In the genomic region with DNA sequence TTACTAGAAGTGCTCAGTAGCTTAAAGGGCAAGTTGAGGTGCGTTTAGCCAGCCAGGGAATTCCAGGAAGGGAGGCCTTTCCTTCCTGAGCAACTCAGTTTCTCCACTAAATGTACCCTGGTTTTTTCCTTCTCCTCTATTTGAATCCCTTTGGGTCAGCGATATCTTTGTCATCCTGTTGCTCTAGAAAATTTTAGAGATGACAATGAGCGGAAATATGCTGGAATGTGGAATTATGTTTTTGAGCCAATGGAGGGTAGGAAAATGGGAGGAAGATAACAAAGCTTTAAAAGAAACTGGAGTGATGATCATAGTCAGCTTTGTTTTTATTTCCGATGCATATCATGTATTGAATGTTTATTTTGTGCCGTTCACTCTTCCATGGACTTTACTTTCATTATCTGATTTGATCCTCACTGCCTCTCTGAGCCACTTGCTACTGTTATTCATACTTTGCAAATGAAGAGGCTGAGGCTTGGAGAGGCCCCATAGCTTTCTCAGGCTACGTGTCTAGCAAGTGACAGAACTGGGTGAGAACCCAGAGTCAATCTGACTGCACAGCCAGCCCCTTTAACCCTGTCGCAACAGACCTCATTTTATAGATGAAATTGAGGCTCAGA, we compare ENCODE assay signal across 1 cellular context.
TF ChIP-seq lines count a peak whose summit lies in the region.

No MANE protein-coding gene starts in this region.

TF ChIP-seq in HepG2, 621 proteins besides CTCF, POLR2A, EP300 and RAD21:
- TF ChIP-seq ZNF235 (CRISPR knock-in tag; IDR thresholded peaks at IDR 0.05; ENCODE audit: borderline replicate concordance) (no peak), SP2 (CRISPR knock-in tag; IDR thresholded peaks at IDR 0.05) (no peak), ZNF615 (CRISPR knock-in tag; IDR thresholded peaks at IDR 0.05; ENCODE audit: borderline replicate concordance) (no peak), ARNTL (CRISPR knock-in tag; IDR thresholded peaks at IDR 0.05) (no peak), NR2F2 (IDR thresholded peaks at IDR 0.05; ENCODE audit: borderline replicate concordance, low read depth) (no peak), ZNF841 (CRISPR knock-in tag; IDR thresholded peaks at IDR 0.05; ENCODE audit: borderline replicate concordance) (no peak), PCBP2 (optimal IDR thresholded peaks at IDR 0.05; ENCODE audit: low read depth, low read length, poor library complexity, severe bottlenecking) (no peak), ZNF577 (CRISPR knock-in tag; IDR thresholded peaks at IDR 0.05; ENCODE audit: borderline replicate concordance, low read depth) (no peak), ZC3H13 (CRISPR knock-in tag; IDR thresholded peaks at IDR 0.05) (no peak), ZMYM4 (CRISPR knock-in tag; IDR thresholded peaks at IDR 0.05) (no peak)
- TF ChIP-seq, protein P1, sequence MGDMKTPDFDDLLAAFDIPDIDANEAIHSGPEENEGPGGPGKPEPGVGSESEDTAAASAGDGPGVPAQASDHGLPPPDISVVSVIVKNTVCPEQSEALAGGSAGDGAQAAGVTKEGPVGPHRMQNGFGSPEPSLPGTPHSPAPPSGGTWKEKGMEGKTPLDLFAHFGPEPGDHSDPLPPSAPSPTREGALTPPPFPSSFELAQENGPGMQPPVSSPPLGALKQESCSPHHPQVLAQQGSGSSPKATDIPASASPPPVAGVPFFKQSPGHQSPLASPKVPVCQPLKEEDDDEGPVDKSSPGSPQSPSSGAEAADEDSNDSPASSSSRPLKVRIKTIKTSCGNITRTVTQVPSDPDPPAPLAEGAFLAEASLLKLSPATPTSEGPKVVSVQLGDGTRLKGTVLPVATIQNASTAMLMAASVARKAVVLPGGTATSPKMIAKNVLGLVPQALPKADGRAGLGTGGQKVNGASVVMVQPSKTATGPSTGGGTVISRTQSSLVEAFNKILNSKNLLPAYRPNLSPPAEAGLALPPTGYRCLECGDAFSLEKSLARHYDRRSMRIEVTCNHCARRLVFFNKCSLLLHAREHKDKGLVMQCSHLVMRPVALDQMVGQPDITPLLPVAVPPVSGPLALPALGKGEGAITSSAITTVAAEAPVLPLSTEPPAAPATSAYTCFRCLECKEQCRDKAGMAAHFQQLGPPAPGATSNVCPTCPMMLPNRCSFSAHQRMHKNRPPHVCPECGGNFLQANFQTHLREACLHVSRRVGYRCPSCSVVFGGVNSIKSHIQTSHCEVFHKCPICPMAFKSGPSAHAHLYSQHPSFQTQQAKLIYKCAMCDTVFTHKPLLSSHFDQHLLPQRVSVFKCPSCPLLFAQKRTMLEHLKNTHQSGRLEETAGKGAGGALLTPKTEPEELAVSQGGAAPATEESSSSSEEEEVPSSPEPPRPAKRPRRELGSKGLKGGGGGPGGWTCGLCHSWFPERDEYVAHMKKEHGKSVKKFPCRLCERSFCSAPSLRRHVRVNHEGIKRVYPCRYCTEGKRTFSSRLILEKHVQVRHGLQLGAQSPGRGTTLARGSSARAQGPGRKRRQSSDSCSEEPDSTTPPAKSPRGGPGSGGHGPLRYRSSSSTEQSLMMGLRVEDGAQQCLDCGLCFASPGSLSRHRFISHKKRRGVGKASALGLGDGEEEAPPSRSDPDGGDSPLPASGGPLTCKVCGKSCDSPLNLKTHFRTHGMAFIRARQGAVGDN (CRISPR knock-in tag; IDR thresholded peaks at IDR 0.05) = no peak
- TF ChIP-seq, protein P2, sequence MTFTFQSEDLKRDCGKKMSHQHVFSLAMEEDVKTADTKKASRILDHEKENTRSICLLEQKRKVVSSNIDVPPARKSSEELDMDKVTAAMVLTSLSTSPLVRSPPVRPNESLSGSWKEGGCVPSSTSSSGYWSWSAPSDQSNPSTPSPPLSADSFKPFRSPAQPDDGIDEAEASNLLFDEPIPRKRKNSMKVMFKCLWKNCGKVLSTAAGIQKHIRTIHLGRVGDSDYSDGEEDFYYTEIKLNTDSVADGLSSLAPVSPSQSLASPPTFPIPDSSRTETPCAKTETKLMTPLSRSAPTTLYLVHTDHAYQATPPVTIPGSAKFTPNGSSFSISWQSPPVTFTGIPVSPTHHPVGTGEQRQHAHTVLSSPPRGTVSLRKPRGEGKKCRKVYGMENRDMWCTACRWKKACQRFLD (CRISPR knock-in tag; IDR thresholded peaks at IDR 0.05; ENCODE audit: borderline replicate concordance) = no peak
- TF ChIP-seq, protein P3, sequence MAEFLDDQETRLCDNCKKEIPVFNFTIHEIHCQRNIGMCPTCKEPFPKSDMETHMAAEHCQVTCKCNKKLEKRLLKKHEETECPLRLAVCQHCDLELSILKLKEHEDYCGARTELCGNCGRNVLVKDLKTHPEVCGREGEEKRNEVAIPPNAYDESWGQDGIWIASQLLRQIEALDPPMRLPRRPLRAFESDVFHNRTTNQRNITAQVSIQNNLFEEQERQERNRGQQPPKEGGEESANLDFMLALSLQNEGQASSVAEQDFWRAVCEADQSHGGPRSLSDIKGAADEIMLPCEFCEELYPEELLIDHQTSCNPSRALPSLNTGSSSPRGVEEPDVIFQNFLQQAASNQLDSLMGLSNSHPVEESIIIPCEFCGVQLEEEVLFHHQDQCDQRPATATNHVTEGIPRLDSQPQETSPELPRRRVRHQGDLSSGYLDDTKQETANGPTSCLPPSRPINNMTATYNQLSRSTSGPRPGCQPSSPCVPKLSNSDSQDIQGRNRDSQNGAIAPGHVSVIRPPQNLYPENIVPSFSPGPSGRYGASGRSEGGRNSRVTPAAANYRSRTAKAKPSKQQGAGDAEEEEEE (CRISPR knock-in tag; IDR thresholded peaks at IDR 0.05; ENCODE audit: borderline replicate concordance) = no peak
- TF ChIP-seq, protein P4, sequence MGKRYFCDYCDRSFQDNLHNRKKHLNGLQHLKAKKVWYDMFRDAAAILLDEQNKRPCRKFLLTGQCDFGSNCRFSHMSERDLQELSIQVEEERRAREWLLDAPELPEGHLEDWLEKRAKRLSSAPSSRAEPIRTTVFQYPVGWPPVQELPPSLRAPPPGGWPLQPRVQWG (CRISPR knock-in tag; IDR thresholded peaks at IDR 0.05; ENCODE audit: borderline replicate concordance, low read depth) = no peak
